Comparison of ENCODE assay signal across 1 cellular context in the genomic region with DNA sequence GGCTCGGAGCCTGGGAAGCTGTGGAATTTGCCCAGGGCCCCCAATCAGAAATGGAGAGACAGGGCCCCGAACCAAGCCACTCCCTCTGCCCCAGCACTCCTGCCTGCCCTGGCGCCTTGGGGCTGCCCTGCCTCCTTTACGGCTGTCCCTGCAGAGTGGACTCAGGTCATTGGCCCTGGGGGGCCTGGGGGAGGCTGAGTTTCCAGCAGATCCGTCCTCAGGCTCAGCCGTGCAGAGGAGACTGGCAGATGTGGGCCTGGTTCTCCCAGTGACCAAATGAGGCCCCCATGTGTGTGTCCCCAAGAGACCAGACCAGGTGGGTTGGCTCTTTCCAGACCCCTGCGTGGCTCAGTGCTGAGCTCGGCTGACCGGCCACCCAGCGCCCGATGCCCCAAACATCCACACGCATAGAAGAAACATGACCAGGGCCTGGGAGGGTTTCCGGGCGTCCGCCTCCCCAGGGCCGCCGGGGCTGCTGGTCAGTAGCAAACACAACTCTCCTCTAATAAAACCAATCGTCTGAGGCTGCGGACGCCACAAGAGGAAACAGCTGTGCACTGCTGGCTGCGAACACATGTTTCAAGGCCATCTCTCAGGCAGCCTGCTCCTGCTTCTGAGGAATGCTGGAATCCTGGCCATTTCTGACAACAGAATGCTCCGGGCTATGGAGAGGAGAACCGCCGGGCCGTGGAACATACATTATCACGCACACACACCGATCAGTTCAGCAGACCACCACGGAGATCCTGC.
TF ChIP-seq lines count a peak whose summit lies in the region.

No MANE protein-coding gene starts in this region.

TF ChIP-seq in IMR-90, 13 proteins besides CTCF, POLR2A, EP300 and RAD21 (continued from another document):
- TF ChIP-seq, protein P1, sequence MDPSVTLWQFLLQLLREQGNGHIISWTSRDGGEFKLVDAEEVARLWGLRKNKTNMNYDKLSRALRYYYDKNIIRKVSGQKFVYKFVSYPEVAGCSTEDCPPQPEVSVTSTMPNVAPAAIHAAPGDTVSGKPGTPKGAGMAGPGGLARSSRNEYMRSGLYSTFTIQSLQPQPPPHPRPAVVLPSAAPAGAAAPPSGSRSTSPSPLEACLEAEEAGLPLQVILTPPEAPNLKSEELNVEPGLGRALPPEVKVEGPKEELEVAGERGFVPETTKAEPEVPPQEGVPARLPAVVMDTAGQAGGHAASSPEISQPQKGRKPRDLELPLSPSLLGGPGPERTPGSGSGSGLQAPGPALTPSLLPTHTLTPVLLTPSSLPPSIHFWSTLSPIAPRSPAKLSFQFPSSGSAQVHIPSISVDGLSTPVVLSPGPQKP (IDR thresholded peaks at IDR 0.05; ENCODE audit: borderline replicate concordance, low read depth, low read length) = no peak
- no peak for TF ChIP-seq NFE2L2 (IDR thresholded peaks at IDR 0.05; ENCODE audit: low read depth, low read length)
- no peak for TF ChIP-seq CHD1 (IDR thresholded peaks at IDR 0.05; ENCODE audit: low read depth, low read length)
- no peak for TF ChIP-seq CEBPB (IDR thresholded peaks at IDR 0.05; ENCODE audit: low read depth, low read length)
- no peak for TF ChIP-seq RCOR1 (IDR thresholded peaks at IDR 0.05; ENCODE audit: insufficient replicate concordance, low read length)
- TF ChIP-seq MAZ (IDR thresholded peaks at IDR 0.05; ENCODE audit: borderline replicate concordance, low read depth, low read length) = no peak
